ENCODE assay signal across 2 cellular contexts in genomic region chr2:240376739-240377138, GRCh38.
TF ChIP-seq lines count a peak whose summit lies in the region.

No MANE protein-coding gene starts in this region.

TF ChIP-seq in GM23338, 12 proteins besides CTCF, POLR2A, EP300 and RAD21:
- TF ChIP-seq STAT1 (IDR thresholded peaks at IDR 0.05; ENCODE audit: unreplicated experiment) (no peak), EZH2phosphoT487 (IDR thresholded peaks at IDR 0.05; ENCODE audit: unreplicated experiment) (no peak), NANOG (IDR thresholded peaks at IDR 0.05; ENCODE audit: borderline replicate concordance) (no peak), ZNF331 (CRISPR knock-in tag; IDR thresholded peaks at IDR 0.05; ENCODE audit: low read depth) (no peak), ZNF114 (CRISPR knock-in tag; IDR thresholded peaks at IDR 0.05) (no peak), POLR2AphosphoS5 (IDR thresholded peaks at IDR 0.05; ENCODE audit: low read depth) (no peak), REST (IDR thresholded peaks at IDR 0.05; ENCODE audit: unreplicated experiment) (no peak), ETS1 (IDR thresholded peaks at IDR 0.05) (no peak)

TF ChIP-seq in IMR-90, 13 proteins besides CTCF, POLR2A, EP300 and RAD21:
- no peak for TF ChIP-seq SMC3 (IDR thresholded peaks at IDR 0.05; ENCODE audit: low read depth, low read length)
- no peak for TF ChIP-seq RCOR1 (IDR thresholded peaks at IDR 0.05; ENCODE audit: insufficient replicate concordance, low read length)
- no peak for TF ChIP-seq NFE2L2 (IDR thresholded peaks at IDR 0.05; ENCODE audit: low read depth, low read length)
- no peak for TF ChIP-seq BHLHE40 (IDR thresholded peaks at IDR 0.05; ENCODE audit: low read depth, low read length)
- no peak for TF ChIP-seq USF2 (IDR thresholded peaks at IDR 0.05; ENCODE audit: low read depth, low read length)
- no peak for TF ChIP-seq FOS (IDR thresholded peaks at IDR 0.05; ENCODE audit: low read depth, low read length)
- no peak for TF ChIP-seq ELK1 (IDR thresholded peaks at IDR 0.05; ENCODE audit: borderline replicate concordance, low read depth, low read length)
- no peak for TF ChIP-seq MXI1 (IDR thresholded peaks at IDR 0.05; ENCODE audit: borderline replicate concordance, low read depth, low read length)
- TF ChIP-seq CHD1 (IDR thresholded peaks at IDR 0.05; ENCODE audit: low read depth, low read length) = no peak
- TF ChIP-seq MAFK (IDR thresholded peaks at IDR 0.05; ENCODE audit: low read depth, low read length) = no peak
